1 cellular context compared by ENCODE assay signal in the genomic region with DNA sequence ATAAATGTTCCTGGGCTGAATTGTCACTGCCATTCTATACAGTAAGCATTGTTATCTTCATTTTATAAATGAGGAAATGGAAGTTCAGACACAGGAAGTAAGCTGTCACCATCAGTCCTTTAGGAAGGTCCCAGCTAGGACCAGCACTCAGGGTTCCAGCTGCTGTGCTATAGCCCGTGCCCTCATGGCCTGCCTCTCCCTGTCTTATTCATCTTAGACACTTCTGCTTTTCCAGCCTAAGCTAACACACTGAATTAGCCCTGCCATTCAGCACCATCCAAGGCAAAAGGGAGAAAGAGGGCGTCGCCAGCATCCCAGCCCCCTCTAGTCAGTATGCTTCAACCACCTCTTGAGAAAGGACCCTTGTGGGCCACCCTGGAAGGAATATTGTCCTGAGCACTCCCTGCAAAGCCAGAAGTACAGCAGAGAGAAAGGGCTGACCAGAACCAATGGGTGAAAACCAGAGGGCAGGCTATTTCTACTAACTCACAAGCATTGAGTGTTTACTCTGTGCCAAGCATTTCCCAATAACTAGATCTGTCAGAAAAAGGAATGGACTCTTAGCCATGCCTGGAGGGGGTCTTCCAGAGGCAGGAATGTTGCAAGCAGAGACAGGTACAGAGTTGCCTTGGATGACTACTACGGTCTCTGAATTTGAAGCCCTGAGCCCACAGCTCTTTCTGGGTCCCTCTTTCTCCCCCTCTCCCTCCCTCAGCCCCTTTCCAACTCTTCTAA.
TF ChIP-seq lines count a peak whose summit lies in the region.

No MANE protein-coding gene starts in this region.

TF ChIP-seq in GM23338, 12 proteins besides CTCF, POLR2A, EP300 and RAD21 (continued from another document):
- TF ChIP-seq, protein P1, sequence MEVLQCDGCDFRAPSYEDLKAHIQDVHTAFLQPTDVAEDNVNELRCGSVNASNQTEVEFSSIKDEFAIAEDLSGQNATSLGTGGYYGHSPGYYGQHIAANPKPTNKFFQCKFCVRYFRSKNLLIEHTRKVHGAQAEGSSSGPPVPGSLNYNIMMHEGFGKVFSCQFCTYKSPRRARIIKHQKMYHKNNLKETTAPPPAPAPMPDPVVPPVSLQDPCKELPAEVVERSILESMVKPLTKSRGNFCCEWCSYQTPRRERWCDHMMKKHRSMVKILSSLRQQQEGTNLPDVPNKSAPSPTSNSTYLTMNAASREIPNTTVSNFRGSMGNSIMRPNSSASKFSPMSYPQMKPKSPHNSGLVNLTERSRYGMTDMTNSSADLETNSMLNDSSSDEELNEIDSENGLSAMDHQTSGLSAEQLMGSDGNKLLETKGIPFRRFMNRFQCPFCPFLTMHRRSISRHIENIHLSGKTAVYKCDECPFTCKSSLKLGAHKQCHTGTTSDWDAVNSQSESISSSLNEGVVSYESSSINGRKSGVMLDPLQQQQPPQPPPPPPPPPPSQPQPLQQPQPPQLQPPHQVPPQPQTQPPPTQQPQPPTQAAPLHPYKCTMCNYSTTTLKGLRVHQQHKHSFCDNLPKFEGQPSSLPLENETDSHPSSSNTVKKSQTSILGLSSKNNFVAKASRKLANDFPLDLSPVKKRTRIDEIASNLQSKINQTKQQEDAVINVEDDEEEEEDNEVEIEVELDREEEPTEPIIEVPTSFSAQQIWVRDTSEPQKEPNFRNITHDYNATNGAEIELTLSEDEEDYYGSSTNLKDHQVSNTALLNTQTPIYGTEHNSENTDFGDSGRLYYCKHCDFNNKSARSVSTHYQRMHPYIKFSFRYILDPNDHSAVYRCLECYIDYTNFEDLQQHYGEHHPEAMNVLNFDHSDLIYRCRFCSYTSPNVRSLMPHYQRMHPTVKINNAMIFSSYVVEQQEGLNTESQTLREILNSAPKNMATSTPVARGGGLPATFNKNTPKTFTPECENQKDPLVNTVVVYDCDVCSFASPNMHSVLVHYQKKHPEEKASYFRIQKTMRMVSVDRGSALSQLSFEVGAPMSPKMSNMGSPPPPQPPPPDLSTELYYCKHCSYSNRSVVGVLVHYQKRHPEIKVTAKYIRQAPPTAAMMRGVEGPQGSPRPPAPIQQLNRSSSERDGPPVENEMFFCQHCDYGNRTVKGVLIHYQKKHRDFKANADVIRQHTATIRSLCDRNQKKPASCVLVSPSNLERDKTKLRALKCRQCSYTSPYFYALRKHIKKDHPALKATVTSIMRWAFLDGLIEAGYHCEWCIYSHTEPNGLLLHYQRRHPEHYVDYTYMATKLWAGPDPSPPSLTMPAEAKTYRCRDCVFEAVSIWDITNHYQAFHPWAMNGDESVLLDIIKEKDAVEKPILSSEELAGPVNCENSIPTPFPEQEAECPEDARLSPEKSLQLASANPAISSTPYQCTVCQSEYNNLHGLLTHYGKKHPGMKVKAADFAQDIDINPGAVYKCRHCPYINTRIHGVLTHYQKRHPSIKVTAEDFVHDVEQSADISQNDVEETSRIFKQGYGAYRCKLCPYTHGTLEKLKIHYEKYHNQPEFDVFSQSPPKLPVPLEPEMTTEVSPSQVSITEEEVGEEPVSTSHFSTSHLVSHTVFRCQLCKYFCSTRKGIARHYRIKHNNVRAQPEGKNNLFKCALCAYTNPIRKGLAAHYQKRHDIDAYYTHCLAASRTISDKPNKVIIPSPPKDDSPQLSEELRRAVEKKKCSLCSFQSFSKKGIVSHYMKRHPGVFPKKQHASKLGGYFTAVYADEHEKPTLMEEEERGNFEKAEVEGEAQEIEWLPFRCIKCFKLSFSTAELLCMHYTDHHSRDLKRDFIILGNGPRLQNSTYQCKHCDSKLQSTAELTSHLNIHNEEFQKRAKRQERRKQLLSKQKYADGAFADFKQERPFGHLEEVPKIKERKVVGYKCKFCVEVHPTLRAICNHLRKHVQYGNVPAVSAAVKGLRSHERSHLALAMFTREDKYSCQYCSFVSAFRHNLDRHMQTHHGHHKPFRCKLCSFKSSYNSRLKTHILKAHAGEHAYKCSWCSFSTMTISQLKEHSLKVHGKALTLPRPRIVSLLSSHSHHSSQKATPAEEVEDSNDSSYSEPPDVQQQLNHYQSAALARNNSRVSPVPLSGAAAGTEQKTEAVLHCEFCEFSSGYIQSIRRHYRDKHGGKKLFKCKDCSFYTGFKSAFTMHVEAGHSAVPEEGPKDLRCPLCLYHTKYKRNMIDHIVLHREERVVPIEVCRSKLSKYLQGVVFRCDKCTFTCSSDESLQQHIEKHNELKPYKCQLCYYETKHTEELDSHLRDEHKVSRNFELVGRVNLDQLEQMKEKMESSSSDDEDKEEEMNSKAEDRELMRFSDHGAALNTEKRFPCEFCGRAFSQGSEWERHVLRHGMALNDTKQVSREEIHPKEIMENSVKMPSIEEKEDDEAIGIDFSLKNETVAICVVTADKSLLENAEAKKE (CRISPR knock-in tag; IDR thresholded peaks at IDR 0.05) = no peak
- TF ChIP-seq JUNB (IDR thresholded peaks at IDR 0.05; ENCODE audit: unreplicated experiment) (no peak), ZNF114 (CRISPR knock-in tag; IDR thresholded peaks at IDR 0.05) (no peak), NANOG (IDR thresholded peaks at IDR 0.05; ENCODE audit: borderline replicate concordance) (no peak), POLR2AphosphoS5 (IDR thresholded peaks at IDR 0.05; ENCODE audit: low read depth) (no peak), CREB1 (CRISPR knock-in tag; IDR thresholded peaks at IDR 0.05; ENCODE audit: low read depth) (no peak), EZH2 (IDR thresholded peaks at IDR 0.05; ENCODE audit: low read depth, unreplicated experiment) (no peak), EZH2phosphoT487 (IDR thresholded peaks at IDR 0.05; ENCODE audit: unreplicated experiment) (no peak)
- TF ChIP-seq, protein P2, sequence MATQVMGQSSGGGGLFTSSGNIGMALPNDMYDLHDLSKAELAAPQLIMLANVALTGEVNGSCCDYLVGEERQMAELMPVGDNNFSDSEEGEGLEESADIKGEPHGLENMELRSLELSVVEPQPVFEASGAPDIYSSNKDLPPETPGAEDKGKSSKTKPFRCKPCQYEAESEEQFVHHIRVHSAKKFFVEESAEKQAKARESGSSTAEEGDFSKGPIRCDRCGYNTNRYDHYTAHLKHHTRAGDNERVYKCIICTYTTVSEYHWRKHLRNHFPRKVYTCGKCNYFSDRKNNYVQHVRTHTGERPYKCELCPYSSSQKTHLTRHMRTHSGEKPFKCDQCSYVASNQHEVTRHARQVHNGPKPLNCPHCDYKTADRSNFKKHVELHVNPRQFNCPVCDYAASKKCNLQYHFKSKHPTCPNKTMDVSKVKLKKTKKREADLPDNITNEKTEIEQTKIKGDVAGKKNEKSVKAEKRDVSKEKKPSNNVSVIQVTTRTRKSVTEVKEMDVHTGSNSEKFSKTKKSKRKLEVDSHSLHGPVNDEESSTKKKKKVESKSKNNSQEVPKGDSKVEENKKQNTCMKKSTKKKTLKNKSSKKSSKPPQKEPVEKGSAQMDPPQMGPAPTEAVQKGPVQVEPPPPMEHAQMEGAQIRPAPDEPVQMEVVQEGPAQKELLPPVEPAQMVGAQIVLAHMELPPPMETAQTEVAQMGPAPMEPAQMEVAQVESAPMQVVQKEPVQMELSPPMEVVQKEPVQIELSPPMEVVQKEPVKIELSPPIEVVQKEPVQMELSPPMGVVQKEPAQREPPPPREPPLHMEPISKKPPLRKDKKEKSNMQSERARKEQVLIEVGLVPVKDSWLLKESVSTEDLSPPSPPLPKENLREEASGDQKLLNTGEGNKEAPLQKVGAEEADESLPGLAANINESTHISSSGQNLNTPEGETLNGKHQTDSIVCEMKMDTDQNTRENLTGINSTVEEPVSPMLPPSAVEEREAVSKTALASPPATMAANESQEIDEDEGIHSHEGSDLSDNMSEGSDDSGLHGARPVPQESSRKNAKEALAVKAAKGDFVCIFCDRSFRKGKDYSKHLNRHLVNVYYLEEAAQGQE (IDR thresholded peaks at IDR 0.05; ENCODE audit: unreplicated experiment) = no peak
